ENCODE assay signal across 1 cellular context in genomic region chr10:77925795-77926565, GRCh38.
TF ChIP-seq lines count a peak whose summit lies in the region.

No MANE protein-coding gene starts in this region.

TF ChIP-seq in HepG2, 621 proteins besides CTCF, POLR2A, EP300 and RAD21 (continued from another document and continues in another):
- peak; percentile 31 for TF ChIP-seq ZNF407 (CRISPR knock-in tag; IDR thresholded peaks at IDR 0.05; ENCODE audit: not compliant biosample characterization)
- TF ChIP-seq ZBTB7A (CRISPR knock-in tag; IDR thresholded peaks at IDR 0.05), result 0 out of 2 replicates have a peak, but pooled peaks have one; percentile 41
- TF ChIP-seq ZNF776 (CRISPR knock-in tag; IDR thresholded peaks at IDR 0.05), result 0 out of 2 replicates have a peak, but pooled peaks have one; percentile 44
- no peak for TF ChIP-seq ASH2L (IDR thresholded peaks at IDR 0.05; ENCODE audit: insufficient read length, low read depth, low read length)
- TF ChIP-seq ISL2 (CRISPR knock-in tag; IDR thresholded peaks at IDR 0.05), result 0 out of 2 replicates have a peak, but pooled peaks have one; percentile 18
- no peak for TF ChIP-seq RELA (CRISPR knock-in tag; IDR thresholded peaks at IDR 0.05)
- peak; percentile 47; the same call in 1 of the 2 replicates for TF ChIP-seq GABPB1 (CRISPR knock-in tag; IDR thresholded peaks at IDR 0.05)
- no peak for TF ChIP-seq HNRNPUL1 (IDR thresholded peaks at IDR 0.05; ENCODE audit: low read depth, low read length)
- TF ChIP-seq YEATS4 (CRISPR knock-in tag; IDR thresholded peaks at IDR 0.05; ENCODE audit: borderline replicate concordance), result peak; percentile 56
- 0 out of 2 replicates have a peak, but pooled peaks have one; percentile 42 for TF ChIP-seq ZSCAN21 (CRISPR knock-in tag; IDR thresholded peaks at IDR 0.05; ENCODE audit: borderline replicate concordance)
- peak; percentile 71 for TF ChIP-seq ZFX (CRISPR knock-in tag; IDR thresholded peaks at IDR 0.05; ENCODE audit: low read depth)
- no peak for TF ChIP-seq ZNF563 (CRISPR knock-in tag; IDR thresholded peaks at IDR 0.05)
- TF ChIP-seq, protein P1, sequence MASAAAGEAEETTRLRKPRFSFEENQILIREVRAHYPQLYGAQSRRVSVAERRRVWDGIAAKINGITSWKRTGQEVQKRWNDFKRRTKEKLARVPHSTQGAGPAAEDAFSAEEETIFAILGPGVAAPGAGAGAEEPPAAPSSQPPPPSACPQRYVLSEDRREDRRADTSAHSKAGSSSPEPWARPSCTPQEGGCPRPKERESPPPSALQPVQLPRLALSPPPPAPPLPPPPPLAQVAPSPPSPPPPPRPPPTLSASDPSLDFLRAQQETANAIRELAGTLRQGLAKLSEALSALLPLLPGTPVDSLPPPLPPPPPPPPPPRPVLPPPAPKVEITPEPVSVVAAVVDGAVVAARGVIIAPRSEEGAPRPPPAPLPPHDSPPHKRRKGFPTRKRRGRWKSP (CRISPR knock-in tag; IDR thresholded peaks at IDR 0.05), result 0 out of 2 replicates have a peak, but pooled peaks have one; percentile 54
- no peak for TF ChIP-seq E2F5 (CRISPR knock-in tag; conservative IDR thresholded peaks at IDR 0.05)
- TF ChIP-seq, protein P2, sequence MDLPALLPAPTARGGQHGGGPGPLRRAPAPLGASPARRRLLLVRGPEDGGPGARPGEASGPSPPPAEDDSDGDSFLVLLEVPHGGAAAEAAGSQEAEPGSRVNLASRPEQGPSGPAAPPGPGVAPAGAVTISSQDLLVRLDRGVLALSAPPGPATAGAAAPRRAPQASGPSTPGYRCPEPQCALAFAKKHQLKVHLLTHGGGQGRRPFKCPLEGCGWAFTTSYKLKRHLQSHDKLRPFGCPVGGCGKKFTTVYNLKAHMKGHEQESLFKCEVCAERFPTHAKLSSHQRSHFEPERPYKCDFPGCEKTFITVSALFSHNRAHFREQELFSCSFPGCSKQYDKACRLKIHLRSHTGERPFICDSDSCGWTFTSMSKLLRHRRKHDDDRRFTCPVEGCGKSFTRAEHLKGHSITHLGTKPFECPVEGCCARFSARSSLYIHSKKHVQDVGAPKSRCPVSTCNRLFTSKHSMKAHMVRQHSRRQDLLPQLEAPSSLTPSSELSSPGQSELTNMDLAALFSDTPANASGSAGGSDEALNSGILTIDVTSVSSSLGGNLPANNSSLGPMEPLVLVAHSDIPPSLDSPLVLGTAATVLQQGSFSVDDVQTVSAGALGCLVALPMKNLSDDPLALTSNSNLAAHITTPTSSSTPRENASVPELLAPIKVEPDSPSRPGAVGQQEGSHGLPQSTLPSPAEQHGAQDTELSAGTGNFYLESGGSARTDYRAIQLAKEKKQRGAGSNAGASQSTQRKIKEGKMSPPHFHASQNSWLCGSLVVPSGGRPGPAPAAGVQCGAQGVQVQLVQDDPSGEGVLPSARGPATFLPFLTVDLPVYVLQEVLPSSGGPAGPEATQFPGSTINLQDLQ (CRISPR knock-in tag; IDR thresholded peaks at IDR 0.05), result no peak
- TF ChIP-seq TRIM24 (CRISPR knock-in tag; IDR thresholded peaks at IDR 0.05), result no peak
- TF ChIP-seq ZNF414 (CRISPR knock-in tag; IDR thresholded peaks at IDR 0.05), result 0 out of 2 replicates have a peak, but pooled peaks have one; percentile 42
- TF ChIP-seq ZFP91 (CRISPR knock-in tag; IDR thresholded peaks at IDR 0.05; ENCODE audit: borderline replicate concordance), result peak; percentile 68; the same call in 1 of the 2 replicates
- TF ChIP-seq SIN3B (IDR thresholded peaks at IDR 0.05; ENCODE audit: low read length), result no peak
- TF ChIP-seq NFRKB (IDR thresholded peaks at IDR 0.05), result no peak
- 0 out of 2 replicates have a peak, but pooled peaks have one; percentile 52 for TF ChIP-seq RXRA (CRISPR knock-in tag; IDR thresholded peaks at IDR 0.05)
- peak; percentile 84 for TF ChIP-seq HES4 (CRISPR knock-in tag; IDR thresholded peaks at IDR 0.05; ENCODE audit: borderline replicate concordance)
- TF ChIP-seq ZMAT3 (CRISPR knock-in tag; conservative IDR thresholded peaks at IDR 0.05), result peak; percentile 72; the same call in 1 of the 2 replicates
- peak; percentile 41; the same call in 1 of the 2 replicates for TF ChIP-seq ZNF350 (CRISPR knock-in tag; IDR thresholded peaks at IDR 0.05; ENCODE audit: borderline replicate concordance, low read depth)
- peak; percentile 28; the same call in 1 of the 2 replicates for TF ChIP-seq TBX2 (CRISPR knock-in tag; IDR thresholded peaks at IDR 0.05; ENCODE audit: borderline replicate concordance)
- TF ChIP-seq ZNF337 (CRISPR knock-in tag; IDR thresholded peaks at IDR 0.05; ENCODE audit: borderline replicate concordance, low read depth), result 0 out of 2 replicates have a peak, but pooled peaks have one; percentile 43
- TF ChIP-seq, protein P3, sequence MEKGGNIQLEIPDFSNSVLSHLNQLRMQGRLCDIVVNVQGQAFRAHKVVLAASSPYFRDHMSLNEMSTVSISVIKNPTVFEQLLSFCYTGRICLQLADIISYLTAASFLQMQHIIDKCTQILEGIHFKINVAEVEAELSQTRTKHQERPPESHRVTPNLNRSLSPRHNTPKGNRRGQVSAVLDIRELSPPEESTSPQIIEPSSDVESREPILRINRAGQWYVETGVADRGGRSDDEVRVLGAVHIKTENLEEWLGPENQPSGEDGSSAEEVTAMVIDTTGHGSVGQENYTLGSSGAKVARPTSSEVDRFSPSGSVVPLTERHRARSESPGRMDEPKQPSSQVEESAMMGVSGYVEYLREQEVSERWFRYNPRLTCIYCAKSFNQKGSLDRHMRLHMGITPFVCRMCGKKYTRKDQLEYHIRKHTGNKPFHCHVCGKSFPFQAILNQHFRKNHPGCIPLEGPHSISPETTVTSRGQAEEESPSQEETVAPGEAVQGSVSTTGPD (CRISPR knock-in tag; IDR thresholded peaks at IDR 0.05), result no peak
- TF ChIP-seq ZNF274 (CRISPR knock-in tag; IDR thresholded peaks at IDR 0.05), result no peak
- TF ChIP-seq, protein P4, sequence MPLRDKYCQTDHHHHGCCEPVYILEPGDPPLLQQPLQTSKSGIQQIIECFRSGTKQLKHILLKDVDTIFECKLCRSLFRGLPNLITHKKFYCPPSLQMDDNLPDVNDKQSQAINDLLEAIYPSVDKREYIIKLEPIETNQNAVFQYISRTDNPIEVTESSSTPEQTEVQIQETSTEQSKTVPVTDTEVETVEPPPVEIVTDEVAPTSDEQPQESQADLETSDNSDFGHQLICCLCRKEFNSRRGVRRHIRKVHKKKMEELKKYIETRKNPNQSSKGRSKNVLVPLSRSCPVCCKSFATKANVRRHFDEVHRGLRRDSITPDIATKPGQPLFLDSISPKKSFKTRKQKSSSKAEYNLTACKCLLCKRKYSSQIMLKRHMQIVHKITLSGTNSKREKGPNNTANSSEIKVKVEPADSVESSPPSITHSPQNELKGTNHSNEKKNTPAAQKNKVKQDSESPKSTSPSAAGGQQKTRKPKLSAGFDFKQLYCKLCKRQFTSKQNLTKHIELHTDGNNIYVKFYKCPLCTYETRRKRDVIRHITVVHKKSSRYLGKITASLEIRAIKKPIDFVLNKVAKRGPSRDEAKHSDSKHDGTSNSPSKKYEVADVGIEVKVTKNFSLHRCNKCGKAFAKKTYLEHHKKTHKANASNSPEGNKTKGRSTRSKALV (CRISPR knock-in tag; IDR thresholded peaks at IDR 0.05), result 0 out of 2 replicates have a peak, but pooled peaks have one; percentile 33
- TF ChIP-seq ZNF572 (CRISPR knock-in tag; IDR thresholded peaks at IDR 0.05), result peak; percentile 57; the same call in 1 of the 2 replicates
- no peak for TF ChIP-seq TSC22D2 (CRISPR knock-in tag; IDR thresholded peaks at IDR 0.05; ENCODE audit: borderline replicate concordance)
- TF ChIP-seq ZSCAN25 (CRISPR knock-in tag; IDR thresholded peaks at IDR 0.05), result 0 out of 2 replicates have a peak, but pooled peaks have one; percentile 19
- TF ChIP-seq E2F2 (CRISPR knock-in tag; IDR thresholded peaks at IDR 0.05; ENCODE audit: borderline replicate concordance), result no peak; the same call in 1 of the 2 replicates
- peak; percentile 64; the same call in 1 of the 2 replicates for TF ChIP-seq KAT7 (CRISPR knock-in tag; IDR thresholded peaks at IDR 0.05; ENCODE audit: borderline replicate concordance)
- TF ChIP-seq NR3C1 (CRISPR knock-in tag; IDR thresholded peaks at IDR 0.05), result no peak
- peak; percentile 60; the same call in 1 of the 2 replicates for TF ChIP-seq ZNF547 (CRISPR knock-in tag; IDR thresholded peaks at IDR 0.05)
- TF ChIP-seq ZNF777 (CRISPR knock-in tag; IDR thresholded peaks at IDR 0.05), result peak; percentile 83
- no peak for TF ChIP-seq MTA1 (CRISPR knock-in tag; IDR thresholded peaks at IDR 0.05; ENCODE audit: borderline replicate concordance)
